In the genomic region with DNA sequence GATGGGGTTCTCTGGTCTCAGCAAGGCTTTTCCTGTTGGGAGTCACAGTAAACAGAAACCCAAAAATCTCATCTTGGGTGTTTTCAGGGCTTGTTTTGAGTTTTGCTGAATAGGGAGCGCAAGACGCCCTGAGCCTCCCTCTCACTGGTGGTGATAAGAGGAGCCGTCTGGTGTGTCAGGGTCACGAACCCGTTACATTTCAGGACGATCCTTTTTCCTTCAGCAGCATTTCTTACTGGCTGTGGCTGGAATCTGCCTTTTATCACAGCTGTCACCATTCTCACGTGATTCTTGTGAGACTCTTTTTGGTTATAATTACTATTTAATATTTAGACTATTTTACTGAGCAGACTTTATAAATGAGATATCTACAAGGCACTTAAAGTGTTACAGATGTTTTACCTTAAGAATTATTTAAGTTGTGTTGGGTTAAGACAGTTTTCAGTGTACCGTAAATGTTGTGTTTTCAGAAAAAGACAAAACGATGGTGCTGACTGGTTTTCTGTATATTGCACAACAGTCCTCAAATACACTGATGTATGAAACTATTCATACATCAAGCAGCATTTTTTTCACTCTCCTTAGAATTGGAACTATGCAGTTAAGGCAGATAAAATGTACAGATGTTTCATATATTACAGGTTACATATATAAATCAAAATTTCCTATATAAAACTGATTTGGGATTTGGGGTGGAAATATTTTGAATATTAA, we compare ENCODE assay signal across 9 cellular contexts. TPM values are rescaled to one million over a fixed set of nuclear protein-coding genes. Genes with fewer than 3 reads are reported as not detected.
DNase-seq lines count a peak whose midpoint lies in the region; ATAC-seq and TF ChIP-seq lines count a peak whose summit lies in the region.
"Had no signal": no experiment of that assay in that cellular context is flagged by ENCODE, and none has a peak within 500 bp of the region (broad histone marks: within the 10 kb centered on the region; RNA-seq: fewer than 3 reads in every experiment).

No MANE protein-coding gene starts in this region.

- H3K9me3 Mint-ChIP-seq in MCF 10A (ENCODE audit: unreplicated experiment) = no peaks in the 10 kb centered on the region
- H3K9me3 Mint-ChIP-seq: stimulated activated naive CD8-positive, alpha-beta T cell treated with anti-CD3 and anti-CD28 coated beads, Interleukin-15, amount 100 ng/mL, for 72 hours had no signal

- no peak overlapping the region for H4K8ac ChIP-seq in mesendoderm (ENCODE audit: low read depth, low read length)

- intact Hi-C loops in heart right ventricle (cut with DNase I) = loop anchor here in 9 of 10 donors (5.0 to 10.0 kb wide), 8 partner anchors 37 to 552 kb away; partner anchors contain the start of gene SUN1 (in 3 of the 9)
- intact Hi-C loops in left ventricle myocardium superior (cut with micrococcal nuclease) = loop anchor here (10.0 kb wide), 2 partner anchors 49 to 89 kb away; no protein-coding TSS in a partner anchor
- intact Hi-C loops in MCF 10A (cut with micrococcal nuclease) = loop anchor here (10.0 kb wide), 1 partner anchor 549 kb away; no protein-coding TSS in a partner anchor
- intact Hi-C loops in head of caudate nucleus (cut with DNase I) = loop anchor here (10.0 kb wide), 2 partner anchors 89 to 549 kb away; no protein-coding TSS in a partner anchor

- peaks cover 18% of the 10 kb centered on the region for H3K79me2 ChIP-seq in mesendoderm (ENCODE audit: control insufficient read depth, insufficient read depth, low read length)

- H3K4me1 Mint-ChIP-seq in MCF 10A (ENCODE audit: insufficient read depth, unreplicated experiment) = no peaks in the 10 kb centered on the region

- no peak overlapping the region for H2BK15ac ChIP-seq in mesendoderm (replicated peaks; ENCODE audit: low read depth)

- peak overlapping the region; percentile 74 for H3K4ac ChIP-seq in mesendoderm (ENCODE audit: low read depth, low read length)

- H2BK120ac ChIP-seq in mesendoderm (ENCODE audit: low read depth, low read length) = no peak overlapping the region

- no peak overlapping the region for H3K23ac ChIP-seq in mesendoderm (ENCODE audit: low read length)

- H3K27ac Mint-ChIP-seq in MCF 10A (ENCODE audit: low read depth, unreplicated experiment) = peak overlapping the region; percentile 86
- H3K27ac Mint-ChIP-seq: stimulated activated naive CD8-positive, alpha-beta T cell treated with anti-CD3 and anti-CD28 coated beads, Interleukin-15, amount 100 ng/mL, for 72 hours had no signal

- 53 to 64% methylated on average over 9 of the region's 9 CpGs for WGBS in heart right ventricle, 2 donors
- 100% methylated on average over 1 of the region's 9 CpGs for WGBS in mesendoderm (ENCODE audit: extremely low coverage, insufficient coverage, low lambda C conversion rate)

- no peak overlapping the region for H2AK5ac ChIP-seq in mesendoderm (ENCODE audit: low read length)

- H3K79me1 ChIP-seq in mesendoderm (ENCODE audit: low read length) = peaks cover 6% of the 10 kb centered on the region

- peak overlapping the region; percentile 30 for H3K9ac ChIP-seq in mesendoderm (ENCODE audit: low read length)

- peaks cover 58% of the 10 kb centered on the region for H3K36me3 Mint-ChIP-seq in MCF 10A (ENCODE audit: insufficient read depth, unreplicated experiment)

- no peak overlapping the region for H3K4me2 ChIP-seq in mesendoderm (ENCODE audit: low read length)

- TF ChIP-seq CTCF in heart right ventricle (IDR thresholded peaks at IDR 0.05) (no peak), MCF 10A (IDR thresholded peaks at IDR 0.05; ENCODE audit: unreplicated experiment) (no peak)

- no peak overlapping the region for H3K18ac ChIP-seq in mesendoderm (ENCODE audit: low read length)

- H3K9me3 ChIP-seq in heart right ventricle = no peaks in the 10 kb centered on the region

- H3K27me3 ChIP-seq in heart right ventricle (no peaks in the 10 kb centered on the region), mesendoderm (ENCODE audit: insufficient read depth, low read length, poor library complexity) (no peaks in the 10 kb centered on the region)

- H3K4me3 ChIP-seq in heart right ventricle (no peak overlapping the region), mesendoderm (ENCODE audit: low read length) (no peak overlapping the region)

- POLR2A ChIA-PET in MCF 10A (lab: Yijun Ruan, JAX) = interaction anchor here (0.7 to 3.2 kb wide), 9 partner anchors 22 to 107 kb away, joined by 3 to 31 read pairs (median 12); partner anchors contain the start of gene SUN1

- H3K27me3 Mint-ChIP-seq in MCF 10A (ENCODE audit: insufficient read depth, unreplicated experiment) = no peaks in the 10 kb centered on the region
- H3K27me3 Mint-ChIP-seq: stimulated activated naive CD8-positive, alpha-beta T cell treated with anti-CD3 and anti-CD28 coated beads, Interleukin-15, amount 100 ng/mL, for 72 hours had no signal

- CTCF ChIA-PET in MCF 10A (lab: Yijun Ruan, JAX) = interaction anchor here (0.6 to 4.3 kb wide), 24 partner anchors 9 to 601 kb away, joined by 3 to 96 read pairs (median 4); no protein-coding TSS in a partner anchor

- H3K36me3 ChIP-seq in heart right ventricle (peaks cover 0 to 69% (median 28%) of the 10 kb centered on the region in 9 donors), mesendoderm (ENCODE audit: control insufficient read depth, insufficient read depth, low read length) (peaks cover 5% of the 10 kb centered on the region)

- H2BK5ac ChIP-seq in mesendoderm (ENCODE audit: low read length) = no peak overlapping the region

- H3K4me3 Mint-ChIP-seq in MCF 10A (ENCODE audit: unreplicated experiment) = no peak overlapping the region
- H3K4me3 Mint-ChIP-seq: stimulated activated naive CD8-positive, alpha-beta T cell treated with anti-CD3 and anti-CD28 coated beads, Interleukin-15, amount 100 ng/mL, for 72 hours had no signal

- ATAC-seq in heart right ventricle = no peak
- ATAC-seq in left ventricle myocardium superior = no peak
- no peak for ATAC-seq in HG03135 (IDR thresholded peaks at IDR 0.05; ENCODE audit: unreplicated experiment)
- no peak for ATAC-seq in GM18498 (IDR thresholded peaks at IDR 0.05; ENCODE audit: unreplicated experiment)

- no peak for DNase-seq in heart right ventricle
- no peak for DNase-seq in left ventricle myocardium superior
- DNase-seq in MCF 10A (ENCODE audit: unreplicated experiment) = no peak
- peak; percentile 62 for DNase-seq in mesendoderm
- DNase-seq in head of caudate nucleus = no peak
- DNase-seq in inferior parietal cortex (ENCODE audit: extremely low spot score) = no peak

- H3K27ac ChIP-seq in heart right ventricle = peak overlapping the region in 9 of 10 donors; percentile 52 to 91 (median 66)
- H3K27ac ChIP-seq in mesendoderm (ENCODE audit: low read depth, low read length) = peak overlapping the region; percentile 27

- peaks cover 11 to 65% (median 47%) of the 10 kb centered on the region in 9 donors for H3K4me1 ChIP-seq in heart right ventricle
- peaks cover 8% of the 10 kb centered on the region for H3K4me1 ChIP-seq in mesendoderm (ENCODE audit: control insufficient read depth, low read depth, low read length)

- TSS peak; percentile 41 for BruUV-seq in MCF 10A (replicated peaks; lab: Mats Ljungman, UMichigan)

- H4K5ac ChIP-seq in mesendoderm (ENCODE audit: low read length) = peak overlapping the region; percentile 77

- peak overlapping the region; percentile 25 for H3K56ac ChIP-seq in mesendoderm (ENCODE audit: low read length)

RNA-seq across cellular contexts. Expression of gene GET4, which starts 2.2 kb away (rescaled TPM):
- total RNA-seq in heart right ventricle (10 to 100 TPM; 14.7 to 25.0 (median 20.4) TPM), left ventricle myocardium superior (20.6 TPM), MCF 10A (2022) (32.6 and 43.9 TPM in 2 replicates)
- polyA plus RNA-seq in heart right ventricle = 10 to 100 TPM; 32.8 to 38.6 TPM
- 35.9 TPM for polyA plus RNA-seq in mesendoderm (2013, experiment 1 of 2)
- 35.8 TPM for polyA plus RNA-seq in mesendoderm (2013, experiment 2 of 2)

RNA-seq across cellular contexts. Expression of gene SUN1, which starts 41.9 kb away (rescaled TPM):
- total RNA-seq in heart right ventricle = 100 to 1,000 TPM; 129 to 211 (median 183) TPM
- 100 to 1,000 TPM in 1 of 2 donors, 10 to 100 TPM in 1; 69.2 to 203 TPM for polyA plus RNA-seq in heart right ventricle
- total RNA-seq in left ventricle myocardium superior = 186 TPM
- 126 and 132 TPM in 2 replicates for total RNA-seq in MCF 10A (2022)
- 47.7 TPM for polyA plus RNA-seq in mesendoderm (2013, experiment 1 of 2)
- 47.9 TPM for polyA plus RNA-seq in mesendoderm (2013, experiment 2 of 2)
